Comparison of ENCODE assay signal across 15 cellular contexts in genomic region chr3:187208159-187208558, GRCh38. TPM values are rescaled to one million over a fixed set of nuclear protein-coding genes. Genes with fewer than 3 reads are reported as not detected.
DNase-seq lines count a peak whose midpoint lies in the region; ATAC-seq and TF ChIP-seq lines count a peak whose summit lies in the region.
"Had no signal": no experiment of that assay in that cellular context is flagged by ENCODE, and none has a peak within 500 bp of the region (broad histone marks: within the 10 kb centered on the region; RNA-seq: fewer than 3 reads in every experiment).

No MANE protein-coding gene starts in this region.

- peak; percentile 45 for DNase-seq in NCI-H82 (lab: John Stamatoyannopoulos, UW)
- no peak for DNase-seq in NCI-H82 treated with DMSO at 0.1 percent for 48 hours (lab: John Stamatoyannopoulos, UW; ENCODE audit: unreplicated experiment)
- no peak for DNase-seq in ascending aorta (ENCODE audit: low spot score in 2 of 2)
- peak; percentile 27 for DNase-seq in hepatocyte (ENCODE audit: low spot score)
- DNase-seq in aorta = no peak
- DNase-seq in NCI-H524 treated with DMSO at 0.1 percent for 48 hours (lab: John Stamatoyannopoulos, UW) = no peak
- no peak for DNase-seq in activated gamma-delta T cell (lab: John Stamatoyannopoulos, UW)
- DNase-seq: activated CD8-positive, alpha-beta memory T cell treated with anti-CD3 and anti-CD28 coated beads for 24 hours; KG1; stimulated activated CD8-positive, alpha-beta memory T cell treated with anti-CD3 and anti-CD28 coated beads, Interleukin-4, amount 100 ng/mL, for 48 hours had no signal

- H3K4me1 ChIP-seq in ascending aorta = peaks cover 12 to 44% of the 10 kb centered on the region in 2 donors
- peaks cover 19% of the 10 kb centered on the region for H3K4me1 ChIP-seq in hepatocyte (ENCODE audit: insufficient read depth)
- H3K4me1 ChIP-seq in aorta (ENCODE audit: control insufficient read depth in 1 of 2, insufficient read depth in 2 of 2, low read length in 2 of 2) = peaks cover 13 to 15% of the 10 kb centered on the region in 2 donors

- H3K36me3 ChIP-seq in ascending aorta = no peaks in the 10 kb centered on the region
- H3K36me3 ChIP-seq in hepatocyte (replicated peaks; ENCODE audit: insufficient read depth, low read depth) = no peaks in the 10 kb centered on the region
- no peaks in the 10 kb centered on the region for H3K36me3 ChIP-seq in aorta (ENCODE audit: control insufficient read depth in 1 of 2, insufficient read depth in 2 of 2, low read length in 1 of 2)

- no peak overlapping the region for H2AFZ ChIP-seq in hepatocyte

- peak overlapping the region; percentile 70 to 93 for H3K27ac ChIP-seq in ascending aorta
- H3K27ac ChIP-seq in hepatocyte = no peak overlapping the region
- peak overlapping the region; percentile 11 to 43 for H3K27ac ChIP-seq in aorta (ENCODE audit: low read depth in 1 of 2, low read length in 2 of 2)

- intact Hi-C loops in ascending aorta (cut with DNase I) (no loop called here), aorta (cut with DNase I) (loop anchor here in 1 of 2 donors (2.0 kb wide), 1 partner anchor 15 kb away; no protein-coding TSS in a partner anchor)

- no peaks in the 10 kb centered on the region for H3K79me2 ChIP-seq in hepatocyte

- TF ChIP-seq CTCF in ascending aorta (IDR thresholded peaks at IDR 0.05) = no peak
- TF ChIP-seq CTCF in hepatocyte (IDR thresholded peaks at IDR 0.05; ENCODE audit: poor library complexity) = no peak

- H3K9me3 ChIP-seq in ascending aorta (no peaks in the 10 kb centered on the region), hepatocyte (ENCODE audit: low read depth) (no peaks in the 10 kb centered on the region), aorta (ENCODE audit: control insufficient read depth, low read length) (no peaks in the 10 kb centered on the region)

- H3K9me2 ChIP-seq in hepatocyte (replicated peaks; ENCODE audit: insufficient read depth) = no peaks in the 10 kb centered on the region

- no peaks in the 10 kb centered on the region for H4K20me1 ChIP-seq in hepatocyte (ENCODE audit: insufficient read depth, poor library complexity, severe bottlenecking)

- WGBS in hepatocyte (ENCODE audit: low lambda C conversion rate, missing lambda C conversion rate) = 63% methylated on average over 1 of the region's 1 CpG
- 60 to 62% methylated on average over 1 of the region's 1 CpG for WGBS in aorta, 2 donors

- H3K4me2 ChIP-seq in hepatocyte = no peak overlapping the region

- no peaks in the 10 kb centered on the region for H3K27me3 ChIP-seq in ascending aorta
- H3K27me3 ChIP-seq in hepatocyte = no peaks in the 10 kb centered on the region
- no peaks in the 10 kb centered on the region for H3K27me3 ChIP-seq in aorta (ENCODE audit: control insufficient read depth in 1 of 2, insufficient read depth in 2 of 2, low read length in 1 of 2)

- ATAC-seq in aorta (ENCODE audit: low FRiP score) (no peak), GM18909 (IDR thresholded peaks at IDR 0.05; ENCODE audit: poor library complexity, unreplicated experiment) (no peak)

- H3K4me3 ChIP-seq in ascending aorta = no peak overlapping the region
- no peak overlapping the region for H3K4me3 ChIP-seq in hepatocyte
- no peak overlapping the region for H3K4me3 ChIP-seq in aorta (ENCODE audit: low read length in 2 of 2)
- H3K4me3 ChIP-seq: coronary artery, lung had no signal

RNA-seq across cellular contexts. Expression of gene RTP1, which starts 10.9 kb away (rescaled TPM):
- total RNA-seq in ascending aorta = not detected
- total RNA-seq in hepatocyte = not detected in 2 replicates
- not detected in 2 replicates for polyA plus RNA-seq in hepatocyte
- under 1 TPM; 0.16 to 0.48 TPM for total RNA-seq in aorta
- polyA plus RNA-seq in aorta = not detected
- total RNA-seq: lung, NCI-H460, Right ventricle myocardium inferior had no signal
- polyA plus RNA-seq: lung had no signal

Comparison
In these comparisons a context has a peak if more than half of its experiments do, and no peak if none do; other contexts are left out.
1. DNase-seq: peak in NCI-H82 (single experiment) and hepatocyte (single experiment); none in NCI-H82 treated with DMSO at 0.1 percent for 48 hours (single experiment), ascending aorta (0 of 2), aorta (0 of 2), NCI-H524 treated with DMSO at 0.1 percent for 48 hours (single experiment) and activated gamma-delta T cell (single experiment).